ENCODE assay signal across 10 cellular contexts in the genomic region with DNA sequence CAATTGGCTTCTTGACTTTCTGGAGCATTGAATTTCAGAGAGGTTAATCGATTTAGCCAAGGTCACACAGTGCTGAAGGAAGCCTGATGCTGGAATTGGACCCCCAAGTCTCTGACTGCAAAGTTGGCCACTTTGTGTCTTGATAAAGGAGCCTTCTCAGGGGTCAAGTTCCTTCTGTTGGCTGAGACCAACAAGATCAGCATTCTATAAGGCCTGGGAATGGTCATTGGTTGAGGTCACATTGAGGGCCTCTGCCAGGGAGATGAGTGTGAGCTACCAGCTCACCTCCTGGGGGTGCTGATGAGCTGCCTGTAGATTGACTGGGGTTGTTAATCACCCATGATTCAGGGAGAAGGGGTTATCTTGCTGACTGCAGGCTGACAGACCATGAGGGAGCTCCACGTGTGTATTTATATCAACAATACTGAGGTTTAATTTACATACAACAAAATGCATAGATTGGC. TPM values are rescaled to one million over a fixed set of nuclear protein-coding genes. Genes with fewer than 3 reads are reported as not detected.
DNase-seq lines count a peak whose midpoint lies in the region; ATAC-seq and TF ChIP-seq lines count a peak whose summit lies in the region.
"Had no signal": no experiment of that assay in that cellular context is flagged by ENCODE, and none has a peak within 500 bp of the region (broad histone marks: within the 10 kb centered on the region; RNA-seq: fewer than 3 reads in every experiment).

No MANE protein-coding gene starts in this region.

- ATAC-seq in activated CD8-positive, alpha-beta T cell treated with anti-CD3 and anti-CD28 coated beads, Interleukin-2, amount 10 ng/mL, durations not matched to agents 7 days and 5 days = peak; percentile 43
- ATAC-seq in natural killer cell (no peak), HG03342 (IDR thresholded peaks at IDR 0.05; ENCODE audit: unreplicated experiment) (no peak), HG03175 (IDR thresholded peaks at IDR 0.05; ENCODE audit: unreplicated experiment) (no peak)

- H3K36me3 ChIP-seq in neural progenitor cell = no peaks in the 10 kb centered on the region

- no peak overlapping the region for H2AFZ ChIP-seq in neural progenitor cell (replicated peaks)

- no peak overlapping the region for H3K27ac ChIP-seq in neural progenitor cell

- no peaks in the 10 kb centered on the region for H3K36me3 Mint-ChIP-seq in activated CD8-positive, alpha-beta T cell treated with anti-CD3 and anti-CD28 coated beads, Interleukin-2, amount 10 ng/mL, durations not matched to agents 7 days and 5 days (ENCODE audit: low read depth)
- no peaks in the 10 kb centered on the region for H3K36me3 Mint-ChIP-seq in neural progenitor cell
- no peaks in the 10 kb centered on the region for H3K36me3 Mint-ChIP-seq in natural killer cell

- POLR2A ChIA-PET in activated CD8-positive, alpha-beta T cell treated with anti-CD3 and anti-CD28 coated beads, Interleukin-2, amount 10 ng/mL, durations not matched to agents 7 days and 5 days (lab: Charles Lee) = interaction anchor here (1.2 kb wide), 1 partner anchor 205 kb away, joined by 3 read pairs; no protein-coding TSS in a partner anchor

- H3K79me2 ChIP-seq in neural progenitor cell (ENCODE audit: low read depth) = no peaks in the 10 kb centered on the region

- H3K9me3 Mint-ChIP-seq in activated CD8-positive, alpha-beta T cell treated with anti-CD3 and anti-CD28 coated beads, Interleukin-2, amount 10 ng/mL, durations not matched to agents 7 days and 5 days (ENCODE audit: insufficient read depth) = peaks cover 3% of the 10 kb centered on the region
- H3K9me3 Mint-ChIP-seq in neural progenitor cell = peaks cover 4% of the 10 kb centered on the region
- no peaks in the 10 kb centered on the region for H3K9me3 Mint-ChIP-seq in natural killer cell

- peaks cover 7% of the 10 kb centered on the region for H3K9me3 ChIP-seq in neural progenitor cell (ENCODE audit: low read depth)

- H3K27ac Mint-ChIP-seq in activated CD8-positive, alpha-beta T cell treated with anti-CD3 and anti-CD28 coated beads, Interleukin-2, amount 10 ng/mL, durations not matched to agents 7 days and 5 days = no peak overlapping the region
- H3K27ac Mint-ChIP-seq in neural progenitor cell = no peak overlapping the region
- no peak overlapping the region for H3K27ac Mint-ChIP-seq in natural killer cell
- H3K27ac Mint-ChIP-seq: T-helper 1 cell treated with Interleukin-12 subunit alpha and Interleukin-12 subunit beta and Interleukin-4 antibody, amounts not matched to agents 30 μg/mL and 1 μg/mL, for 36 hours had no signal

- H3K4me1 ChIP-seq in neural progenitor cell = no peaks in the 10 kb centered on the region

- H3K4me2 ChIP-seq in neural progenitor cell = no peak overlapping the region

- peak; percentile 43 for TF ChIP-seq CTCF in GM10266 (IDR thresholded peaks at IDR 0.05; ENCODE audit: control insufficient read depth, insufficient read depth, low read depth, missing control alignments)
- TF ChIP-seq CTCF in neural progenitor cell (IDR thresholded peaks at IDR 0.05) = peak; percentile 50
- TF ChIP-seq CTCF in natural killer cell (IDR thresholded peaks at IDR 0.05) = no peak

- no peak overlapping the region for H3K4me3 ChIP-seq in neural progenitor cell

- H3K9ac ChIP-seq in neural progenitor cell = no peak overlapping the region

- intact Hi-C loops in natural killer cell (cut with micrococcal nuclease) = no loop called here

- H4K20me1 ChIP-seq in neural progenitor cell (ENCODE audit: low read depth) = no peaks in the 10 kb centered on the region

- H3K27me3 ChIP-seq in neural progenitor cell = no peaks in the 10 kb centered on the region

- H3K4me1 Mint-ChIP-seq in activated CD8-positive, alpha-beta T cell treated with anti-CD3 and anti-CD28 coated beads, Interleukin-2, amount 10 ng/mL, durations not matched to agents 7 days and 5 days (ENCODE audit: low read depth) = peaks cover 24% of the 10 kb centered on the region
- no peaks in the 10 kb centered on the region for H3K4me1 Mint-ChIP-seq in neural progenitor cell
- H3K4me1 Mint-ChIP-seq in natural killer cell = peaks cover 0 to 5% of the 10 kb centered on the region in 2 donors

- H3K27me3 Mint-ChIP-seq in activated CD8-positive, alpha-beta T cell treated with anti-CD3 and anti-CD28 coated beads, Interleukin-2, amount 10 ng/mL, durations not matched to agents 7 days and 5 days (ENCODE audit: low read depth) = no peaks in the 10 kb centered on the region
- H3K27me3 Mint-ChIP-seq in neural progenitor cell (ENCODE audit: insufficient read depth, low read depth) (no peaks in the 10 kb centered on the region), natural killer cell (ENCODE audit: low read depth in 2 of 2) (no peaks in the 10 kb centered on the region)

- CTCF ChIA-PET in activated CD8-positive, alpha-beta T cell treated with anti-CD3 and anti-CD28 coated beads, Interleukin-2, amount 10 ng/mL, durations not matched to agents 7 days and 5 days (lab: Charles Lee) = interaction anchor here (0.7 to 2.1 kb wide), 9 partner anchors 15 to 303 kb away, joined by 3 to 11 read pairs (median 3); no protein-coding TSS in a partner anchor

- H3K4me3 Mint-ChIP-seq in activated CD8-positive, alpha-beta T cell treated with anti-CD3 and anti-CD28 coated beads, Interleukin-2, amount 10 ng/mL, durations not matched to agents 7 days and 5 days = no peak overlapping the region
- no peak overlapping the region for H3K4me3 Mint-ChIP-seq in neural progenitor cell
- no peak overlapping the region for H3K4me3 Mint-ChIP-seq in natural killer cell
- H3K4me3 Mint-ChIP-seq: T-helper 1 cell treated with Interleukin-12 subunit alpha and Interleukin-12 subunit beta and Interleukin-4 antibody, amounts not matched to agents 30 μg/mL and 1 μg/mL, for 36 hours had no signal

- H3F3A ChIP-seq in neural progenitor cell (ENCODE audit: low read depth) = no peaks in the 10 kb centered on the region

- DNase-seq in GM10266 (ENCODE audit: extremely low spot score) (peak; percentile 65), M059J (ENCODE audit: low read depth) (peak; percentile 26), neural progenitor cell (ENCODE audit: low spot score) (peak; percentile 38), natural killer cell (no peak), activated gamma-delta T cell (lab: John Stamatoyannopoulos, UW) (no peak)
- no peak for DNase-seq in activated CD8-positive, alpha-beta T cell treated with anti-CD3 and anti-CD28 coated beads, Interleukin-2, amount 10 ng/mL, durations not matched to agents 7 days and 5 days
- DNase-seq: cerebellar nuclear complex had no signal

RNA-seq across cellular contexts. Expression of a gene that starts 54.5 kb away (rescaled TPM):
- total RNA-seq in M059J (2014; rRNA removed; shearing (Covaris generic)) = 24.8 and 34.2 TPM in 2 replicates
- 100 to 1,000 TPM; 179 to 193 TPM for total RNA-seq in activated CD8-positive, alpha-beta T cell treated with anti-CD3 and anti-CD28 coated beads, Interleukin-2, amount 10 ng/mL, durations not matched to agents 7 days and 5 days
- total RNA-seq in neural progenitor cell (ENCODE audit: low replicate concordance) = 18.7 and 43.9 TPM in 2 replicates
- 100 to 1,000 TPM; 191 to 226 (median 215) TPM for total RNA-seq in natural killer cell

Comparison
In these comparisons a context has a peak if more than half of its experiments do, and no peak if none do; other contexts are left out.
1. DNase-seq: peak in GM10266 (single experiment), M059J (single experiment) and neural progenitor cell (single experiment); none in activated CD8-positive, alpha-beta T cell treated with anti-CD3 and anti-CD28 coated beads, Interleukin-2, amount 10 ng/mL, durations not matched to agents 7 days and 5 days (single experiment), natural killer cell (single experiment) and activated gamma-delta T cell (single experiment).